Comparison of ENCODE assay signal across 7 cellular contexts in the genomic region with DNA sequence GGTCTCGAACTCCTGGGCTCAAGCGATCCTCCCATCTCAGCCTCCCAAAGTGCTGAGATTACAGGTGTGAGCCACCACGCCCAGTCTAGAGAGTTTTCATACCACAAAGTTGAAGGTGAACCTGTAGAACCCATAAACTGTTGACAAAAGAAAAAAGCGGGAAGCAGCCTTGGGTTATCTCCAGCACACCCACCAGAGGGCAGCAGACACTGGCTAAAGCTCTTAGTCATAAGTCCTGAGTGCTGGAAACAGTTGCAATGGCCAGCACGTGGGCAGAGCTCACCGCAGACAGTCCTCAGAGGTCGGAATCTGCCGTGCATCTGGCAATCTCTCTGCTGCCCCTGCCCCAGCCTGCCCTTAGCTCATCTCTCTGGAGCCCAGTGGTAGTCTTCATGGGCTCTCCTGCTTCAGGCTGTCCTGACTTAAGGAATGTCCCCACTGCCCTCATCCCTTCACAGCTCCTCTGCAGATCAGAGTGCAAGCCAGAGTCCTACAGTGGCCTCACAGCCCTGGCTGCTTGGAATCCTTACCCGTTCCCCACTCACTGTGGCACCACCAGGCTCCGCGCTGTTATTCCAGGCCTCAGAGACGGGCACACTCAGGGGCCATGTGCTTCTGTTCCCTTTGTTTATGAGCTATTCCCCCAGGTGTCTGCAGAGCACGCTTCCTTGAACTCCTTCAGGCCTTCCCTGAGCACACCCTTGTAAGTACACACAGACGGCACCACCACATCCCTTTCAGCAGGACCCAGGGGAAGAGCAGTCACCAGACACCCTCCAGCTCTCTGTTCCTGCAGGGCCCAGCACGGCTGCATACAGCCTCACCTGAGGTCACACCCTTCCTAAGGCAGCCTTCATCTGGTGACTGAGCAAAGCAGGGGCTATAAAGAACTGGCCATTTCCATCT. TPM values are rescaled to one million over a fixed set of nuclear protein-coding genes. Genes with fewer than 3 reads are reported as not detected.
DNase-seq lines count a peak whose midpoint lies in the region; ATAC-seq, FAIRE-seq and TF ChIP-seq lines count a peak whose summit lies in the region.

No MANE protein-coding gene starts in this region.

- peak; percentile 83 for TF ChIP-seq CTCF in endothelial cell (IDR thresholded peaks at IDR 0.05; ENCODE audit: unreplicated experiment)

- H3K27ac Mint-ChIP-seq in endothelial cell (ENCODE audit: unreplicated experiment): no peak overlapping the region

- no peak for FAIRE-seq in HTR-8/SVneo (lab: Jason Lieb, UNC)

- ATAC-seq in GM18498 (IDR thresholded peaks at IDR 0.05; ENCODE audit: unreplicated experiment): peak; percentile 71

- no peak overlapping the region for H3K4me3 ChIP-seq in NT2/D1 (ENCODE audit: insufficient read length, low read depth)

- H3K27me3 ChIP-seq in NT2/D1 (ENCODE audit: insufficient read depth, insufficient read length): peaks cover 10% of the 10 kb centered on the region

- peak overlapping the region; percentile 26 for H3K9ac ChIP-seq in NT2/D1 (ENCODE audit: insufficient read length, low read depth)

- H3K4me1 Mint-ChIP-seq in endothelial cell (ENCODE audit: unreplicated experiment): no peaks in the 10 kb centered on the region

- H3K36me3 Mint-ChIP-seq in endothelial cell (ENCODE audit: low read depth, unreplicated experiment): no peaks in the 10 kb centered on the region

- H3K4me1 ChIP-seq in NT2/D1 (ENCODE audit: insufficient read depth, insufficient read length): peaks cover 7% of the 10 kb centered on the region

- H3K9me3 Mint-ChIP-seq in endothelial cell (ENCODE audit: unreplicated experiment): no peaks in the 10 kb centered on the region

- no peaks in the 10 kb centered on the region for H3K27me3 Mint-ChIP-seq in endothelial cell (ENCODE audit: unreplicated experiment)

- DNase-seq in HTR-8/SVneo (ENCODE audit: insufficient read length, low spot score): peak; percentile 84
- peak; percentile 88 for DNase-seq in NT2/D1 (ENCODE audit: low read depth, low spot score)
- DNase-seq in activated CD8-positive, alpha-beta memory T cell treated with anti-CD3 and anti-CD28 coated beads for 24 hours: peak; percentile 86
- DNase-seq in endothelial cell (ENCODE audit: low spot score): peak; percentile 75
- DNase-seq in midbrain (lab: John Stamatoyannopoulos, UW): peak; percentile 83
- DNase-seq in stimulated activated CD8-positive, alpha-beta memory T cell treated with anti-CD3 and anti-CD28 coated beads, Interleukin-2, amount 100 ng/mL, for 1 hour (ENCODE audit: low read depth in 2 of 2): peak; percentile 41 to 58

- no peak overlapping the region for H3K4me3 Mint-ChIP-seq in endothelial cell (ENCODE audit: unreplicated experiment)

- H3K36me3 ChIP-seq in NT2/D1 (ENCODE audit: insufficient read depth, insufficient read length, low read length): no peaks in the 10 kb centered on the region

- no peaks in the 10 kb centered on the region for H3K9me3 ChIP-seq in NT2/D1 (ENCODE audit: insufficient read depth, low read length)

RNA-seq across cellular contexts. Expression of a gene that starts 8.8 kb away (rescaled TPM):
- total RNA-seq in endothelial cell (ENCODE audit: unreplicated experiment): 49.5 TPM

RNA-seq across cellular contexts. Expression of a gene that starts 46.6 kb away (rescaled TPM):
- 88.6 TPM for total RNA-seq in endothelial cell (ENCODE audit: unreplicated experiment)

RNA-seq across cellular contexts. Expression of a gene that starts 56.3 kb away (rescaled TPM):
- 0.23 TPM for total RNA-seq in endothelial cell (ENCODE audit: unreplicated experiment)
